In genomic region chr17:65857713-65858112, GRCh38 we compare ENCODE assay signal across 31 cellular contexts.
"Had no signal": no experiment of that assay in that cellular context is flagged by ENCODE, and none has a peak within 500 bp of the region (broad histone marks: within the 10 kb centered on the region; RNA-seq: fewer than 3 reads in every experiment).

No MANE protein-coding gene starts in this region.

- H3K27ac ChIP-seq: cardiac muscle cell, Peyer's patch, RWPE1, SJCRH30 had no signal

- H3K4me3 Mint-ChIP-seq: activated B cell treated with CpG ODN at 0.5 μM for 24 hours; activated CD4-positive, alpha-beta T cell treated with anti-CD3 and anti-CD28 coated beads, Interleukin-2, amount 10 ng/mL, durations not matched to agents 24 days and 14 days; activated CD8-positive, alpha-beta memory T cell treated with anti-CD3 and anti-CD28 coated beads, Interleukin-2, amount 10 ng/mL, durations not matched to agents 7 days and 5 days; activated naive CD4-positive, alpha-beta T cell treated with anti-CD3 and anti-CD28 coated beads, Interleukin-2, amount 50 U/mL, for 24 hours; activated T-cell treated with anti-CD3 and anti-CD28 coated beads, Interleukin-2, amount 50 U/mL, for 24 hours; activated T-helper 1 cell treated with anti-CD3 and anti-CD28 coated beads, Interleukin-12 subunit alpha, Interleukin-12 subunit beta, Interleukin-2, Interleukin-4 antibody, amounts not matched to agents 30 ng/mL and 10 ng/mL and 1 ng/mL, durations not matched to agents 14 hours and 24 hours and 36 hours; brain; T-helper 17 cell had no signal

- H3K4me1 Mint-ChIP-seq: activated B cell treated with CpG ODN at 0.5 μM for 24 hours; activated CD4-positive, alpha-beta T cell treated with anti-CD3 and anti-CD28 coated beads, Interleukin-2, amount 10 ng/mL, durations not matched to agents 24 days and 14 days; activated CD8-positive, alpha-beta memory T cell treated with anti-CD3 and anti-CD28 coated beads, Interleukin-2, amount 10 ng/mL, durations not matched to agents 7 days and 5 days; activated naive CD4-positive, alpha-beta T cell treated with anti-CD3 and anti-CD28 coated beads, Interleukin-2, amount 50 U/mL, for 24 hours; brain; T-helper 17 cell had no signal

- H3K9me3 ChIP-seq: MG63, Peyer's patch had no signal

- H3K4me1 ChIP-seq: Peyer's patch, SJCRH30 had no signal

- H3K27ac Mint-ChIP-seq: activated B cell treated with CpG ODN at 0.5 μM for 24 hours; activated CD4-positive, alpha-beta T cell treated with anti-CD3 and anti-CD28 coated beads, Interleukin-2, amount 10 ng/mL, durations not matched to agents 24 days and 14 days; activated CD8-positive, alpha-beta memory T cell treated with anti-CD3 and anti-CD28 coated beads, Interleukin-2, amount 10 ng/mL, durations not matched to agents 7 days and 5 days; activated naive CD4-positive, alpha-beta T cell treated with anti-CD3 and anti-CD28 coated beads, Interleukin-2, amount 50 U/mL, for 24 hours; activated T-cell treated with anti-CD3 and anti-CD28 coated beads, Interleukin-2, amount 50 U/mL, for 24 hours; activated T-helper 1 cell treated with anti-CD3 and anti-CD28 coated beads, Interleukin-12 subunit alpha, Interleukin-12 subunit beta, Interleukin-2, Interleukin-4 antibody, amounts not matched to agents 30 ng/mL and 10 ng/mL and 1 ng/mL, durations not matched to agents 14 hours and 24 hours and 36 hours; brain; T-helper 17 cell had no signal

- H3K36me3 ChIP-seq: cardiac muscle cell, MG63, Peyer's patch had no signal

- H3K27me3 Mint-ChIP-seq: activated CD8-positive, alpha-beta memory T cell treated with anti-CD3 and anti-CD28 coated beads, Interleukin-2, amount 10 ng/mL, durations not matched to agents 7 days and 5 days; activated naive CD4-positive, alpha-beta T cell treated with anti-CD3 and anti-CD28 coated beads, Interleukin-2, amount 50 U/mL, for 24 hours; brain had no signal

- DNase-seq: activated B cell treated with CpG ODN at 0.5 μM for 24 hours; activated CD4-positive, alpha-beta T cell treated with anti-CD3 and anti-CD28 coated beads for 1 hour; activated CD4-positive, alpha-beta T cell treated with anti-CD3 and anti-CD28 coated beads, Interleukin-2, amount 10 ng/mL, durations not matched to agents 24 days and 14 days; activated CD4-positive, alpha-beta T cell treated with anti-CD3 and anti-CD28 coated beads, Interleukin-2, amount 50 U/mL, for 48 hours; activated CD8-positive, alpha-beta memory T cell treated with anti-CD3 and anti-CD28 coated beads, Interleukin-2, amount 10 ng/mL, durations not matched to agents 7 days and 5 days; activated effector memory CD4-positive, alpha-beta T cell treated with Interleukin-2 at 50 U/mL for 16 hours; activated naive CD4-positive, alpha-beta T cell; activated T-cell treated with anti-CD3 and anti-CD28 coated beads, Interleukin-2, amount 50 U/mL, for 24 hours; amygdala; MG63; MV-4-11; NCI-H1092 treated with DMSO at 0.1 percent for 48 hours; NCI-H1417 treated with DMSO at 0.1 percent for 48 hours; NCI-H1694; NCI-H2029 treated with DMSO at 0.1 percent for 48 hours; NCI-H345; NCI-H510A; NCI-H526 treated with DMSO at 0.1 percent for 48 hours; NCI-H82; NK-92 treated with Interleukin-12 subunit alpha and Interleukin-12 subunit beta, amount 100 ng/mL, for 24 hours; OCI-M1; Peyer's patch; Right ventricle myocardium superior; SJCRH30; T-helper 17 cell; T-helper 9 cell had no signal

- H3K27me3 ChIP-seq: cardiac muscle cell, MG63, Peyer's patch, SJCRH30 had no signal

- H3K36me3 Mint-ChIP-seq: activated CD8-positive, alpha-beta memory T cell treated with anti-CD3 and anti-CD28 coated beads, Interleukin-2, amount 10 ng/mL, durations not matched to agents 7 days and 5 days; activated naive CD4-positive, alpha-beta T cell treated with anti-CD3 and anti-CD28 coated beads, Interleukin-2, amount 50 U/mL, for 24 hours had no signal

- H3K9me3 Mint-ChIP-seq: activated B cell treated with CpG ODN at 0.5 μM for 24 hours; activated CD4-positive, alpha-beta T cell treated with anti-CD3 and anti-CD28 coated beads, Interleukin-2, amount 10 ng/mL, durations not matched to agents 24 days and 14 days; activated naive CD4-positive, alpha-beta T cell treated with anti-CD3 and anti-CD28 coated beads, Interleukin-2, amount 50 U/mL, for 24 hours; activated T-cell treated with anti-CD3 and anti-CD28 coated beads, Interleukin-2, amount 50 U/mL, for 24 hours; activated T-helper 1 cell treated with anti-CD3 and anti-CD28 coated beads, Interleukin-12 subunit alpha, Interleukin-12 subunit beta, Interleukin-2, Interleukin-4 antibody, amounts not matched to agents 30 ng/mL and 10 ng/mL and 1 ng/mL, durations not matched to agents 14 hours and 24 hours and 36 hours had no signal

- H3K4me3 ChIP-seq: cardiac muscle cell, MG63, Peyer's patch, SJCRH30 had no signal
